In genomic region chr13:50104493-50104892, GRCh38 we compare ENCODE assay signal across 22 cellular contexts.
DNase-seq lines count a peak whose midpoint lies in the region; ATAC-seq, FAIRE-seq and TF ChIP-seq lines count a peak whose summit lies in the region.
"Had no signal": no experiment of that assay in that cellular context is flagged by ENCODE, and none has a peak within 500 bp of the region (broad histone marks: within the 10 kb centered on the region; RNA-seq: fewer than 3 reads in every experiment).

No MANE protein-coding gene starts in this region.

- H3K9me3 ChIP-seq in CD4-positive, CD25-positive, alpha-beta regulatory T cell (ENCODE audit: control insufficient read depth in 2 of 2, low read length in 2 of 2) = no peaks in the 10 kb centered on the region
- H3K9me3 ChIP-seq: gastrocnemius medialis had no signal

- ATAC-seq in CD4-positive, CD25-positive, alpha-beta regulatory T cell (ENCODE audit: low read depth in 2 of 2) = no peak
- ATAC-seq in omental fat pad (ENCODE audit: low FRiP score) = peak; percentile 48
- ATAC-seq: activated naive CD8-positive, alpha-beta T cell treated with anti-CD3 and anti-CD28 coated beads, Interleukin-2, amount 50 U/mL, for 24 hours; gastrocnemius medialis; HCT116 had no signal

- no peak for FAIRE-seq in bronchial epithelial cell (lab: Jason Lieb, UNC)

- no peak overlapping the region for H3K4me3 ChIP-seq in CD4-positive, CD25-positive, alpha-beta regulatory T cell (ENCODE audit: low read depth, low read length)
- H3K4me3 ChIP-seq in bronchial epithelial cell (ENCODE audit: low read depth, low read length) = no peak overlapping the region
- H3K4me3 ChIP-seq: dorsolateral prefrontal cortex, gastrocnemius medialis had no signal

- H3K4me1 ChIP-seq in CD4-positive, CD25-positive, alpha-beta regulatory T cell (ENCODE audit: control insufficient read depth, insufficient read depth, low read length, poor library complexity, severe bottlenecking) = peaks cover 34% of the 10 kb centered on the region

- peaks cover 45 to 63% (median 53%) of the 10 kb centered on the region in 4 donors for H3K4me1 Mint-ChIP-seq in CD4-positive, CD25-positive, alpha-beta regulatory T cell
- H3K4me1 Mint-ChIP-seq in IgD-negative memory B cell (peaks cover 38 to 42% (median 40%) of the 10 kb centered on the region in 3 donors), chondrocyte (ENCODE audit: low read depth) (peaks cover 26% of the 10 kb centered on the region)
- H3K4me1 Mint-ChIP-seq: nephron had no signal

- no peaks in the 10 kb centered on the region for H3K9me3 Mint-ChIP-seq in CD4-positive, CD25-positive, alpha-beta regulatory T cell
- H3K9me3 Mint-ChIP-seq in IgD-negative memory B cell = no peaks in the 10 kb centered on the region
- no peaks in the 10 kb centered on the region for H3K9me3 Mint-ChIP-seq in chondrocyte (ENCODE audit: low read depth)
- H3K9me3 Mint-ChIP-seq: activated CD4-positive, alpha-beta T cell treated with anti-CD3 and anti-CD28 coated beads, Interleukin-2, amount 10 ng/mL, durations not matched to agents 24 days and 14 days; activated naive CD8-positive, alpha-beta T cell treated with anti-CD3 and anti-CD28 coated beads, Interleukin-2, amount 50 U/mL, for 24 hours had no signal

- no peaks in the 10 kb centered on the region for H3K36me3 Mint-ChIP-seq in CD4-positive, CD25-positive, alpha-beta regulatory T cell
- H3K36me3 Mint-ChIP-seq in IgD-negative memory B cell (peaks cover 1% of the 10 kb centered on the region), chondrocyte (ENCODE audit: low read depth) (peaks cover 1% of the 10 kb centered on the region)

- no peak overlapping the region for H3K27ac ChIP-seq in CD4-positive, CD25-positive, alpha-beta regulatory T cell (ENCODE audit: insufficient read depth, low read length, poor library complexity, severe bottlenecking)
- H3K27ac ChIP-seq: dorsolateral prefrontal cortex had no signal

- H3K27me3 ChIP-seq in CD4-positive, CD25-positive, alpha-beta regulatory T cell (ENCODE audit: control insufficient read depth, insufficient read depth, low read length) = no peaks in the 10 kb centered on the region
- no peaks in the 10 kb centered on the region for H3K27me3 ChIP-seq in bronchial epithelial cell (ENCODE audit: control insufficient read depth, insufficient read depth, low read length)
- H3K27me3 ChIP-seq: dorsolateral prefrontal cortex, gastrocnemius medialis had no signal

- H3K27ac Mint-ChIP-seq in CD4-positive, CD25-positive, alpha-beta regulatory T cell = peak overlapping the region; percentile 28 to 58 (median 44)
- H3K27ac Mint-ChIP-seq in IgD-negative memory B cell (peak overlapping the region in 2 of 3 donors; percentile 35 to 68), chondrocyte (ENCODE audit: unreplicated experiment) (no peak overlapping the region)
- H3K27ac Mint-ChIP-seq: activated CD4-positive, alpha-beta T cell treated with anti-CD3 and anti-CD28 coated beads, Interleukin-2, amount 10 ng/mL, durations not matched to agents 24 days and 14 days; activated naive CD8-positive, alpha-beta T cell treated with anti-CD3 and anti-CD28 coated beads, Interleukin-2, amount 50 U/mL, for 24 hours; nephron had no signal

- no peak for TF ChIP-seq CTCF in bronchial epithelial cell (IDR thresholded peaks at IDR 0.05; ENCODE audit: insufficient read depth, low read length, severe bottlenecking)
- no peak for TF ChIP-seq CTCF in omental fat pad (IDR thresholded peaks at IDR 0.05)
- TF ChIP-seq CTCF in chondrocyte (IDR thresholded peaks at IDR 0.05) = no peak

- no peak overlapping the region for H3K4me3 Mint-ChIP-seq in CD4-positive, CD25-positive, alpha-beta regulatory T cell
- peak overlapping the region in 2 of 4 donors; percentile 16 to 53 for H3K4me3 Mint-ChIP-seq in IgD-negative memory B cell
- no peak overlapping the region for H3K4me3 Mint-ChIP-seq in chondrocyte (ENCODE audit: unreplicated experiment)
- H3K4me3 Mint-ChIP-seq: activated CD4-positive, alpha-beta T cell treated with anti-CD3 and anti-CD28 coated beads, Interleukin-2, amount 10 ng/mL, durations not matched to agents 24 days and 14 days; activated naive CD8-positive, alpha-beta T cell treated with anti-CD3 and anti-CD28 coated beads, Interleukin-2, amount 50 U/mL, for 24 hours; nephron had no signal

- no peaks in the 10 kb centered on the region for H3K27me3 Mint-ChIP-seq in CD4-positive, CD25-positive, alpha-beta regulatory T cell
- H3K27me3 Mint-ChIP-seq in IgD-negative memory B cell = no peaks in the 10 kb centered on the region
- H3K27me3 Mint-ChIP-seq in chondrocyte (ENCODE audit: low read depth) = no peaks in the 10 kb centered on the region
- H3K27me3 Mint-ChIP-seq: activated CD4-positive, alpha-beta T cell treated with anti-CD3 and anti-CD28 coated beads, Interleukin-2, amount 10 ng/mL, durations not matched to agents 24 days and 14 days; activated naive CD8-positive, alpha-beta T cell treated with anti-CD3 and anti-CD28 coated beads, Interleukin-2, amount 50 U/mL, for 24 hours had no signal

- DNase-seq in CD4-positive, CD25-positive, alpha-beta regulatory T cell = no peak
- DNase-seq in bronchial epithelial cell (ENCODE audit: low read depth) = peak; percentile 85
- DNase-seq in omental fat pad (ENCODE audit: low spot score) = no peak
- no peak for DNase-seq in cortex of kidney (lab: John Stamatoyannopoulos, UW)
- DNase-seq in stimulated activated CD8-positive, alpha-beta memory T cell treated with anti-CD3 and anti-CD28 coated beads, Interleukin-4, amount 100 ng/mL, for 48 hours = no peak
- no peak for DNase-seq in central memory CD4-positive, alpha-beta T cell
- DNase-seq in chondrocyte (ENCODE audit: low spot score) = no peak
- DNase-seq: activated CD4-positive, alpha-beta T cell treated with anti-CD3 and anti-CD28 coated beads, Interleukin-2, amount 10 ng/mL, durations not matched to agents 24 days and 14 days; activated CD8-positive, alpha-beta memory T cell treated with anti-CD3 and anti-CD28 coated beads, Interleukin-2, amount 50 U/mL, for 4 hours; activated naive CD8-positive, alpha-beta T cell treated with anti-CD3 and anti-CD28 coated beads, Interleukin-2, amount 50 U/mL, for 24 hours; dorsolateral prefrontal cortex; gastrocnemius medialis; NCI-H1092 treated with DMSO at 0.1 percent for 48 hours; NCI-H2081; NCI-H510A treated with DMSO at 0.1 percent for 48 hours; posterior cingulate gyrus; RPMI8226; stimulated activated naive CD4-positive, alpha-beta T cell; T-helper 1 cell had no signal

- no peaks in the 10 kb centered on the region for H3K36me3 ChIP-seq in CD4-positive, CD25-positive, alpha-beta regulatory T cell (ENCODE audit: control insufficient read depth, insufficient read depth, low read length)
- peaks cover under 1% of the 10 kb centered on the region for H3K36me3 ChIP-seq in bronchial epithelial cell (ENCODE audit: control insufficient read depth, insufficient read depth, low read length)
- H3K36me3 ChIP-seq: gastrocnemius medialis had no signal
